Comparison of ENCODE assay signal across 9 cellular contexts in the genomic region with DNA sequence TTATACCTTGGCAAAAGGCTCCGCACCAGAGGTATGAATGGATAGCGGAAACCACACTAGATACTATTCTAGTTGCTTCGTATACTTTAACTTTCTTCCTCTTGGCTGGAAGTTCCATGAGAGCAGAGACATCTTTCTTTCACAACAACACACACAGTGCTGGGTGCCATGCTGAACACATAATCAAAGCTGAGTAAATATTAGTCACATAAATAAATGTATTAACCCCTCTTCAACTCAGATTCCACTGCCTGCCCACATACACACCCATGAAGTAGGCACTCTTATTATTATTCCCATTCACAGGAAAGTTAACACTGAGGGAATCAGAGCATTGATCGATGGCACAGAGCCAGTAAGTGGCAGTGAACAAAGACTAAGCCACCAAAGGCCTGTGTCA. TPM values are rescaled to one million over a fixed set of nuclear protein-coding genes. Genes with fewer than 3 reads are reported as not detected.
"Had no signal": no experiment of that assay in that cellular context is flagged by ENCODE, and none has a peak within 500 bp of the region (broad histone marks: within the 10 kb centered on the region; RNA-seq: fewer than 3 reads in every experiment).

No MANE protein-coding gene starts in this region.

- H3K9ac ChIP-seq: GM23248 had no signal

- DNase-seq: GM23248, GOT3, H7, HFFc6 had no signal

- H3K4me1 ChIP-seq: HAP-1 had no signal

- ATAC-seq: HCT116, HepG2 had no signal

- H3K9me3 ChIP-seq: HAP-1 had no signal

- H3K27ac ChIP-seq: GM23248, HL-60 had no signal

- H3K36me3 ChIP-seq: HAP-1 had no signal

- H3K4me3 ChIP-seq: GM23248, HAP-1 had no signal

- H2AFZ ChIP-seq: GM23248 had no signal

RNA-seq across cellular contexts. Expression of a gene that starts 35.4 kb away (rescaled TPM):
- total RNA-seq: HepG2, HFFc6, HT1080 had no signal
